Comparison of ENCODE assay signal across 9 cellular contexts in genomic region chr16:88768041-88768876, GRCh38. TPM values are rescaled to one million over a fixed set of nuclear protein-coding genes. Genes with fewer than 3 reads are reported as not detected.
DNase-seq lines count a peak whose midpoint lies in the region; ATAC-seq, FAIRE-seq and TF ChIP-seq lines count a peak whose summit lies in the region.
"Had no signal": no experiment of that assay in that cellular context is flagged by ENCODE, and none has a peak within 500 bp of the region (broad histone marks: within the 10 kb centered on the region; RNA-seq: fewer than 3 reads in every experiment).

No MANE protein-coding gene starts in this region.

- TF ChIP-seq CTCF in astrocyte (IDR thresholded peaks at IDR 0.05; ENCODE audit: insufficient read depth, low read depth, low read length): no peak
- TF ChIP-seq CTCF in thoracic aorta (IDR thresholded peaks at IDR 0.05): no peak

- no peaks in the 10 kb centered on the region for H3K27me3 Mint-ChIP-seq in astrocyte (ENCODE audit: low read depth, unreplicated experiment)

- peaks cover 92% of the 10 kb centered on the region for H3K79me2 ChIP-seq in astrocyte (ENCODE audit: insufficient read depth, low read length)

- peaks cover 2% of the 10 kb centered on the region for H3K36me3 Mint-ChIP-seq in astrocyte (ENCODE audit: low read depth, unreplicated experiment)

- no peaks in the 10 kb centered on the region for H3K9me3 ChIP-seq in astrocyte (ENCODE audit: insufficient read depth, low read depth, low read length)
- H3K9me3 ChIP-seq in thoracic aorta: no peaks in the 10 kb centered on the region

- H3K36me3 ChIP-seq in astrocyte (ENCODE audit: insufficient read depth, low read length) (no peaks in the 10 kb centered on the region), thoracic aorta (no peaks in the 10 kb centered on the region)

- no peak overlapping the region for H3K27ac Mint-ChIP-seq in astrocyte (ENCODE audit: unreplicated experiment)

- no peak overlapping the region for H3K4me3 ChIP-seq in astrocyte (ENCODE audit: insufficient read depth, low read depth, low read length)
- H3K4me3 ChIP-seq in thoracic aorta: peak overlapping the region; percentile 20

- peak overlapping the region; percentile 76 for H3K4me2 ChIP-seq in astrocyte (ENCODE audit: low read length)

- H3K9ac ChIP-seq in astrocyte (ENCODE audit: low read length): peak overlapping the region; percentile 61

- ATAC-seq in thoracic aorta (ENCODE audit: insufficient number of reproducible peaks, low FRiP score, low read depth): no peak
- ATAC-seq in GM21423 (IDR thresholded peaks at IDR 0.05; ENCODE audit: unreplicated experiment): no peak
- ATAC-seq in HG03342 (IDR thresholded peaks at IDR 0.05; ENCODE audit: unreplicated experiment): no peak

- no peak overlapping the region for H3K4me3 Mint-ChIP-seq in astrocyte (ENCODE audit: unreplicated experiment)

- TF ChIP-seq RAD21 in Ishikawa (IDR thresholded peaks at IDR 0.05; ENCODE audit: low read depth): no peak

- H3K4me1 Mint-ChIP-seq in astrocyte (ENCODE audit: low read depth, unreplicated experiment): peaks cover 65% of the 10 kb centered on the region

- H3K9me3 Mint-ChIP-seq in astrocyte (ENCODE audit: unreplicated experiment): no peaks in the 10 kb centered on the region

- DNase-seq in astrocyte (ENCODE audit: low read depth): peak; percentile 50
- peak; percentile 56 for DNase-seq in left kidney (ENCODE audit: low read depth, low spot score)
- no peak for DNase-seq in thoracic aorta (ENCODE audit: low spot score)
- no peak for DNase-seq in NCI-H226
- DNase-seq: activated naive CD4-positive, alpha-beta T cell had no signal

- FAIRE-seq in astrocyte (lab: Jason Lieb, UNC): no peak

- H3K27ac ChIP-seq in astrocyte (ENCODE audit: low read depth, low read length) (peak overlapping the region; percentile 53), thoracic aorta (no peak overlapping the region)
- H3K27ac ChIP-seq: HL-60 had no signal

- no peak for TF ChIP-seq EP300 in Ishikawa (IDR thresholded peaks at IDR 0.05; ENCODE audit: borderline replicate concordance)

- H4K20me1 ChIP-seq in astrocyte (ENCODE audit: insufficient read depth, low read length): peaks cover 96% of the 10 kb centered on the region

- H2AFZ ChIP-seq in astrocyte (ENCODE audit: low read depth, low read length): peak overlapping the region; percentile 24

- H3K27me3 ChIP-seq in astrocyte (ENCODE audit: insufficient read depth, low read length) (no peaks in the 10 kb centered on the region), thoracic aorta (replicated peaks; ENCODE audit: insufficient read depth) (no peaks in the 10 kb centered on the region)

- H3K4me1 ChIP-seq in astrocyte (ENCODE audit: insufficient read depth, low read length) (peaks cover 76% of the 10 kb centered on the region), thoracic aorta (ENCODE audit: control insufficient read depth in 1 of 2, low read depth in 2 of 2) (peaks cover 13 to 48% of the 10 kb centered on the region in 2 donors)

TF ChIP-seq in Ishikawa, 13 proteins besides CTCF, POLR2A, EP300 and RAD21:
- TF ChIP-seq NFIC (IDR thresholded peaks at IDR 0.05): peak; percentile 54
- no peak for TF ChIP-seq FOXM1 (IDR thresholded peaks at IDR 0.05; ENCODE audit: borderline replicate concordance, low read depth)
- TF ChIP-seq, protein P1, sequence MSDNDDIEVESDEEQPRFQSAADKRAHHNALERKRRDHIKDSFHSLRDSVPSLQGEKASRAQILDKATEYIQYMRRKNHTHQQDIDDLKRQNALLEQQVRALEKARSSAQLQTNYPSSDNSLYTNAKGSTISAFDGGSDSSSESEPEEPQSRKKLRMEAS (IDR thresholded peaks at IDR 0.05): peak; percentile 36; the same call in 1 of the 2 replicates
- peak; percentile 57 for TF ChIP-seq ZBTB7A (IDR thresholded peaks at IDR 0.05; ENCODE audit: low read depth)
TF ChIP-seq in Ishikawa: peak in this region for 3.

RNA-seq across cellular contexts. Expression of gene PIEZO1, which starts 16.8 kb away (rescaled TPM):
- 239 and 247 TPM in 2 replicates for total RNA-seq in astrocyte
- 100 to 1,000 TPM; 108 to 179 TPM for total RNA-seq in thoracic aorta

RNA-seq across cellular contexts. Expression of gene CDT1, which starts 35.3 kb away (rescaled TPM):
- total RNA-seq in astrocyte: 3.7 and 4.7 TPM in 2 replicates
- under 1 TPM in 1 of 2 donors, not detected in 1; 0.71 TPM for total RNA-seq in thoracic aorta

RNA-seq across cellular contexts. Expression of gene APRT, which starts 43.5 kb away (rescaled TPM):
- total RNA-seq in astrocyte (132 and 143 TPM in 2 replicates), thoracic aorta (10 to 100 TPM; 45.5 to 80.7 TPM)

Comparison
In these comparisons a context has a peak if more than half of its experiments do, and no peak if none do; other contexts are left out.
1. DNase-seq: peak in astrocyte (single experiment) and left kidney (single experiment); none in thoracic aorta (single experiment) and NCI-H226 (single experiment).